In the genomic region with DNA sequence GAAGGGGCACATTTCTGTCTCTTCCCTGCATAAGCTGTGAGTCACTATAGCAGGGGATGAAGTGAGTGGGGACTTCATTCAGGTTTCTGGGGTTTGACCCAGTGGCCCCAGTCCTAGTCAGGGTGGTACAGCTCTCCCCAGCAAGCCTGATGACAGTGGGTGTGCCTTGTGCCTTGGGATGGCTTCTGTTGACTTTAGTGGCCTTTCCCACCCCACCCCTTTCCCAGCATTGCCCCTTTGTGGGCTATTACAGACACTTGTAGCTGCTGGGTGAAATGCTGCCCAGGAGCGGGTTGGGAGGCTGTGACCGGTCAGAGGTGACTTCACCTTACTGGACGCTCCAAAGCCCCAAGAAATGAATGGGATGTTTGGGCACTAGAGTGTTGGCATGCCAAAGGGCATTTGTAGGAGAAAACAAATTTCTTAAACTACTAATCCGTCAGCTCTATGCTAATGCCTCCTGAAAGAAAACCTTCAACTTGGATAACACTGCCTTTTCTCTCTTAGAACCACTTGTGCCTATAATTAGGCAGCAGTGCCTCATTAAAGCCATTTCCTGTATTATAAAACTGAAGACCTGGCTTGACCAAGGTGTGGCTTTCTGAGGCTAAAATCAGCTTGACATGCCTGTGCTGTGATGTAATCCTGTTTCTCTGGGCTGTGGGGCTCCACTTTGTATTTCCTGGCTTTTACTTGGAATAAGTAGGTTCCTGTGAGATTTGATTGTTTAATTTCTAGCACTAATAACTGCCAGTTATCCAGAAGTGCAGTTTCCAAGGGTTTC, we compare ENCODE assay signal across 26 cellular contexts.
DNase-seq lines count a peak whose midpoint lies in the region; ATAC-seq, FAIRE-seq and TF ChIP-seq lines count a peak whose summit lies in the region.
"Had no signal": no experiment of that assay in that cellular context is flagged by ENCODE, and none has a peak within 500 bp of the region (broad histone marks: within the 10 kb centered on the region; RNA-seq: fewer than 3 reads in every experiment).

No MANE protein-coding gene starts in this region.

- peak; percentile 84 for FAIRE-seq in keratinocyte (lab: Jason Lieb, UNC)
- FAIRE-seq: A549, GM12891, islet of Langerhans had no signal

- peak overlapping the region; percentile 17 for H3K27ac Mint-ChIP-seq in type B pancreatic cell
- H3K27ac Mint-ChIP-seq: activated CD8-positive, alpha-beta memory T cell treated with anti-CD3 and anti-CD28 coated beads, Interleukin-2, amount 10 ng/mL, durations not matched to agents 7 days and 5 days; activated T-cell treated with anti-CD3 and anti-CD28 coated beads, Interleukin-2, amount 50 U/mL, for 72 hours; effector memory CD8-positive, alpha-beta T cell; progenitor cell of endocrine pancreas had no signal

- H3K36me3 ChIP-seq in RWPE2 (ENCODE audit: low read depth) (no peaks in the 10 kb centered on the region), keratinocyte (ENCODE audit: control insufficient read depth in 2 of 2, extremely low read depth in 1 of 2, insufficient read depth in 2 of 2, low read length in 2 of 2) (no peaks in the 10 kb centered on the region)
- H3K36me3 ChIP-seq: adrenal gland, uterus, WERI-Rb-1 had no signal

- H3K9me3 ChIP-seq in RWPE2 (ENCODE audit: severe bottlenecking) (no peaks in the 10 kb centered on the region), keratinocyte (ENCODE audit: control insufficient read depth, low read depth, low read length) (no peaks in the 10 kb centered on the region)
- H3K9me3 ChIP-seq: A549, adrenal gland, uterus had no signal

- H3K27me3 Mint-ChIP-seq in type B pancreatic cell = peaks cover 23% of the 10 kb centered on the region

- H3K4me2 ChIP-seq in keratinocyte (ENCODE audit: control insufficient read depth, extremely low read depth, insufficient read depth, low read depth, low read length) = peak overlapping the region; percentile 11
- H3K4me2 ChIP-seq: A549 had no signal

- H3K27me3 ChIP-seq in RWPE2 (ENCODE audit: insufficient read depth, poor library complexity, severe bottlenecking) (no peaks in the 10 kb centered on the region), keratinocyte (ENCODE audit: control insufficient read depth, extremely low read depth, insufficient read depth, low read length) (no peaks in the 10 kb centered on the region)
- H3K27me3 ChIP-seq: uterus had no signal

- DNase-seq in NCI-H2196 (lab: John Stamatoyannopoulos, UW; ENCODE audit: unreplicated experiment) (peak; percentile 18), NCI-H2196 treated with DMSO at 0.1 percent for 48 hours (lab: John Stamatoyannopoulos, UW; ENCODE audit: unreplicated experiment) (no peak), RWPE2 (ENCODE audit: low spot score) (no peak), keratinocyte (ENCODE audit: low read depth, low spot score) (no peak), type B pancreatic cell (ENCODE audit: extremely low spot score, unreplicated experiment) (no peak), retina (no peak), epidermal melanocyte (ENCODE audit: insufficient read length, low spot score) (no peak), MV-4-11 (lab: John Stamatoyannopoulos, UW) (no peak)
- DNase-seq: activated CD4-positive, alpha-beta T cell treated with anti-CD3 and anti-CD28 coated beads, Interleukin-2, amount 50 U/mL, for 1 hour; activated CD8-positive, alpha-beta memory T cell treated with anti-CD3 and anti-CD28 coated beads, Interleukin-2, amount 10 ng/mL, durations not matched to agents 7 days and 5 days; activated naive CD4-positive, alpha-beta T cell treated with Interleukin-2 at 50 U/mL for 16 hours; activated T-cell treated with anti-CD3 and anti-CD28 coated beads, Interleukin-2, amount 50 U/mL, for 72 hours; adrenal gland; effector memory CD8-positive, alpha-beta T cell; H7; NCI-H1417 treated with DMSO at 0.1 percent for 48 hours; NCI-H524 treated with DMSO at 0.1 percent for 48 hours; stimulated activated CD4-positive, alpha-beta T cell treated with anti-CD3 and anti-CD28 coated beads, Interleukin-2, amount 100 ng/mL, for 24 hours; uterus; WERI-Rb-1 had no signal

- no peak overlapping the region for H3K9ac ChIP-seq in keratinocyte (ENCODE audit: control insufficient read depth, extremely low read depth, insufficient read depth, low read length)

- H4K20me1 ChIP-seq in keratinocyte (ENCODE audit: control insufficient read depth, extremely low read depth, insufficient read depth, low read length) = no peaks in the 10 kb centered on the region

- H3K27ac ChIP-seq in RWPE2 (ENCODE audit: poor library complexity, severe bottlenecking) (peak overlapping the region; percentile 24), keratinocyte (ENCODE audit: control insufficient read depth, insufficient read depth, low read length) (no peak overlapping the region)
- H3K27ac ChIP-seq: A549, adrenal gland, coronary artery, uterus, WERI-Rb-1 had no signal

- H3K9me1 ChIP-seq in keratinocyte (ENCODE audit: control insufficient read depth, extremely low read depth, insufficient read depth, low read length) = no peaks in the 10 kb centered on the region

- H3K4me3 ChIP-seq in RWPE2 (ENCODE audit: severe bottlenecking) (no peak overlapping the region), keratinocyte (ENCODE audit: control insufficient read depth in 2 of 3, extremely low read depth in 1 of 3, insufficient read depth in 2 of 3, low read depth in 1 of 3, low read length in 3 of 3) (no peak overlapping the region)
- H3K4me3 ChIP-seq: A549, adrenal gland, coronary artery, uterus had no signal

- H3K4me3 Mint-ChIP-seq in type B pancreatic cell = no peak overlapping the region
- H3K4me3 Mint-ChIP-seq: activated CD8-positive, alpha-beta memory T cell treated with anti-CD3 and anti-CD28 coated beads, Interleukin-2, amount 10 ng/mL, durations not matched to agents 7 days and 5 days; activated T-cell treated with anti-CD3 and anti-CD28 coated beads, Interleukin-2, amount 50 U/mL, for 72 hours; effector memory CD8-positive, alpha-beta T cell had no signal

- H3K79me2 ChIP-seq in keratinocyte (ENCODE audit: control insufficient read depth, insufficient read depth, low read length) = no peaks in the 10 kb centered on the region

- H3K4me1 ChIP-seq in RWPE2 (ENCODE audit: insufficient read depth, poor library complexity, severe bottlenecking) = peaks cover 21% of the 10 kb centered on the region
- H3K4me1 ChIP-seq in keratinocyte (ENCODE audit: control insufficient read depth, extremely low read depth, insufficient read depth, low read length) = peaks cover 23% of the 10 kb centered on the region
- H3K4me1 ChIP-seq: adrenal gland, uterus had no signal

- H3K4me1 Mint-ChIP-seq in type B pancreatic cell (ENCODE audit: unreplicated experiment) = peaks cover 36% of the 10 kb centered on the region
- H3K4me1 Mint-ChIP-seq: activated CD8-positive, alpha-beta memory T cell treated with anti-CD3 and anti-CD28 coated beads, Interleukin-2, amount 10 ng/mL, durations not matched to agents 7 days and 5 days had no signal

- peak; percentile 70 for ATAC-seq in RWPE2 (ENCODE audit: low read depth)
- ATAC-seq: A549; activated CD8-positive, alpha-beta memory T cell treated with anti-CD3 and anti-CD28 coated beads, Interleukin-2, amount 10 ng/mL, durations not matched to agents 7 days and 5 days; activated T-cell treated with anti-CD3 and anti-CD28 coated beads, Interleukin-2, amount 50 U/mL, for 72 hours; effector memory CD8-positive, alpha-beta T cell; SK-N-SH treated with all-trans-retinoic acid at 6 μM for 48 hours had no signal

- H3K9me3 Mint-ChIP-seq in type B pancreatic cell = no peaks in the 10 kb centered on the region
- H3K9me3 Mint-ChIP-seq: activated T-cell treated with anti-CD3 and anti-CD28 coated beads, Interleukin-2, amount 50 U/mL, for 72 hours; effector memory CD8-positive, alpha-beta T cell had no signal

- H2AFZ ChIP-seq in keratinocyte (ENCODE audit: control insufficient read depth, low read length) = no peak overlapping the region

- TF ChIP-seq CTCF in RWPE2 (IDR thresholded peaks at IDR 0.05; ENCODE audit: poor library complexity, severe bottlenecking) (no peak), keratinocyte (optimal IDR thresholded peaks at IDR 0.05 in 1 of 3, IDR thresholded peaks at IDR 0.05 in 1 of 3, conservative IDR thresholded peaks at IDR 0.05 in 1 of 3; ENCODE audit: extremely low read depth in 1 of 3, insufficient read depth in 2 of 3, low read length in 3 of 3) (no peak), type B pancreatic cell (conservative IDR thresholded peaks at IDR 0.05) (no peak)

- dilution Hi-C loops in keratinocyte (cut with MboI; ENCODE audit: extremely low pct_ligation_motif_present, low sequenced_read_pairs) = no loop called here

- H3K36me3 Mint-ChIP-seq in type B pancreatic cell = no peaks in the 10 kb centered on the region
- H3K36me3 Mint-ChIP-seq: activated CD8-positive, alpha-beta memory T cell treated with anti-CD3 and anti-CD28 coated beads, Interleukin-2, amount 10 ng/mL, durations not matched to agents 7 days and 5 days had no signal
